Comparison of ENCODE assay signal across 29 cellular contexts in genomic region chr1:246512230-246512629, GRCh38.
"Had no signal": no experiment of that assay in that cellular context is flagged by ENCODE, and none has a peak within 500 bp of the region (broad histone marks: within the 10 kb centered on the region; RNA-seq: fewer than 3 reads in every experiment).

No MANE protein-coding gene starts in this region.

- H3K27ac Mint-ChIP-seq: dendritic cell treated with granulocyte-macrophage colony-stimulating factor and Interleukin-4, amounts not matched to agents 40 ng/mL and 50 ng/mL, for 4 days; effector memory CD8-positive, alpha-beta T cell; endodermal cell had no signal

- DNase-seq: colonic mucosa; cortex of kidney; dermis blood vessel endothelial cell; dorsolateral prefrontal cortex; effector CD4-positive, alpha-beta T cell; effector CD8-positive, alpha-beta T cell; effector memory CD4-positive, alpha-beta T cell; effector memory CD8-positive, alpha-beta T cell; erythroblast; esophagus squamous epithelium; foreskin fibroblast; foreskin keratinocyte; foreskin melanocyte; gastrocnemius medialis; glutamatergic neuron; head of caudate nucleus; heart left ventricle; heart right ventricle had no signal

- H3K4me1 ChIP-seq: colonic mucosa, foreskin keratinocyte, gastrocnemius medialis had no signal

- H3K4me3 ChIP-seq: colonic mucosa, coronary artery, dorsolateral prefrontal cortex, esophagus muscularis mucosa, esophagus squamous epithelium, gastrocnemius medialis, gastroesophageal sphincter, heart left ventricle, heart right ventricle had no signal

- H3K9me3 ChIP-seq: colonic mucosa had no signal

- ATAC-seq: effector memory CD8-positive, alpha-beta T cell; esophagus mucosa; foreskin keratinocyte; gastrocnemius medialis; gastroesophageal sphincter; heart left ventricle; heart right ventricle had no signal

- H3K27me3 Mint-ChIP-seq: dendritic cell treated with granulocyte-macrophage colony-stimulating factor and Interleukin-4, amounts not matched to agents 40 ng/mL and 50 ng/mL, for 4 days; effector memory CD8-positive, alpha-beta T cell had no signal

- H3K9me3 Mint-ChIP-seq: effector memory CD8-positive, alpha-beta T cell had no signal

- H3K36me3 ChIP-seq: colonic mucosa, esophagus muscularis mucosa, esophagus squamous epithelium, gastrocnemius medialis, gastroesophageal sphincter, heart left ventricle, heart right ventricle had no signal

- H3K27me3 ChIP-seq: colonic mucosa, dorsolateral prefrontal cortex, esophagus muscularis mucosa, esophagus squamous epithelium, foreskin keratinocyte, gastrocnemius medialis, gastroesophageal sphincter, heart left ventricle, heart right ventricle had no signal

- H3K27ac ChIP-seq: colonic mucosa, coronary artery, dorsolateral prefrontal cortex, epithelial cell of prostate, esophagus muscularis mucosa, esophagus squamous epithelium, foreskin keratinocyte, gastrocnemius medialis, gastroesophageal sphincter, heart left ventricle, heart right ventricle had no signal

- H3K4me3 Mint-ChIP-seq: dendritic cell treated with granulocyte-macrophage colony-stimulating factor and Interleukin-4, amounts not matched to agents 40 ng/mL and 50 ng/mL, for 4 days; effector memory CD8-positive, alpha-beta T cell; endodermal cell had no signal

- H3K4me1 Mint-ChIP-seq: endodermal cell had no signal

- FAIRE-seq: colon, endometrium, endothelial cell of umbilical vein, frontal cortex had no signal
